ENCODE assay signal across 12 cellular contexts in the genomic region with DNA sequence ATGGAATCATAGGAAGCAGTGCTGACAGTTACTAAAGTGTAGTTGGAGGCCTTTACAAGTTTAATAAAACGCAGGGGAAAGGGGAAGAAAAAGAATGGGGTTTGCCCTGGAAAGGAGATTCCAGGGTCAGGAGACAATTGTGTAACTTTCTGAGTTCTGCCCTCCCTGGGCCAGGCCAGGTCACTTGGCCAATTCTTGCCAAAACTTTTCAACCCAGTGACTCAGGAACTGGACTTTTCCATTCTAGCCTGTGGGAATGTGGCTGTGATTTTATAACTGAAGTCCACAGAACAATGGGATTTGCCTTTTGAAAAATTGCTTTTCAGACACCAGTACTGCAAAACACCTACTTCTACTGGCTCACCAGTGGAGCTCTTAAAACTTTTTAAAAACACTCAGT.
DNase-seq lines count a peak whose midpoint lies in the region; ATAC-seq and TF ChIP-seq lines count a peak whose summit lies in the region.
"Had no signal": no experiment of that assay in that cellular context is flagged by ENCODE, and none has a peak within 500 bp of the region (broad histone marks: within the 10 kb centered on the region; RNA-seq: fewer than 3 reads in every experiment).

No MANE protein-coding gene starts in this region.

- CTCF ChIA-PET in activated CD4-positive, alpha-beta memory T cell treated with anti-CD3 and anti-CD28 coated beads, Interleukin-2, amount 10 ng/mL, durations not matched to agents 7 days and 5 days (lab: Charles Lee): no interaction called here

- no peaks in the 10 kb centered on the region for H3K27me3 Mint-ChIP-seq in mesothelial cell of epicardium (ENCODE audit: low read depth)
- peaks cover 3% of the 10 kb centered on the region for H3K27me3 Mint-ChIP-seq in activated CD4-positive, alpha-beta memory T cell treated with anti-CD3 and anti-CD28 coated beads, Interleukin-2, amount 10 ng/mL, durations not matched to agents 7 days and 5 days

- H3K27me3 ChIP-seq in gastroesophageal sphincter: no peaks in the 10 kb centered on the region

- no peaks in the 10 kb centered on the region for H3K9me3 Mint-ChIP-seq in mesothelial cell of epicardium
- H3K9me3 Mint-ChIP-seq in activated CD4-positive, alpha-beta memory T cell treated with anti-CD3 and anti-CD28 coated beads, Interleukin-2, amount 10 ng/mL, durations not matched to agents 7 days and 5 days: no peaks in the 10 kb centered on the region
- H3K9me3 Mint-ChIP-seq: central memory CD8-positive, alpha-beta T cell; natural killer cell treated with Interleukin-12 subunit alpha and Interleukin-12 subunit beta and Interleukin-15 and Interleukin-18, amount 100 ng/mL, for 72 hours had no signal

- 33% methylated on average over 1 of the region's 1 CpG; no CpG with 5 or more reads in 1 of the 2 donors for WGBS in gastroesophageal sphincter (ENCODE audit: low coverage in 1 of 2), 2 donors

- TF ChIP-seq CTCF in gastroesophageal sphincter (IDR thresholded peaks at IDR 0.05) (no peak), mesothelial cell of epicardium (IDR thresholded peaks at IDR 0.05; ENCODE audit: unreplicated experiment) (no peak)

- H3K36me3 ChIP-seq in gastroesophageal sphincter: no peaks in the 10 kb centered on the region

- no peak overlapping the region for H3K4me3 ChIP-seq in gastroesophageal sphincter

- H3K4me1 ChIP-seq in gastroesophageal sphincter: peaks cover 9 to 35% (median 15%) of the 10 kb centered on the region in 3 donors

- no peaks in the 10 kb centered on the region for H3K9me3 ChIP-seq in gastroesophageal sphincter

- DNase-seq in A172 (ENCODE audit: low spot score) (peak; percentile 34), RPMI7951 (ENCODE audit: low read depth) (peak; percentile 60), mesothelial cell of epicardium (ENCODE audit: low spot score in 2 of 2, unreplicated experiment in 2 of 2) (no peak), DMS 273 (lab: John Stamatoyannopoulos, UW; ENCODE audit: unreplicated experiment) (no peak)
- DNase-seq in activated CD4-positive, alpha-beta memory T cell treated with anti-CD3 and anti-CD28 coated beads, Interleukin-2, amount 10 ng/mL, durations not matched to agents 7 days and 5 days: no peak
- DNase-seq: NCI-H1417 treated with DMSO at 0.1 percent for 48 hours, NCI-H524 treated with DMSO at 0.1 percent for 48 hours had no signal

- peak overlapping the region; percentile 32 for H3K27ac Mint-ChIP-seq in mesothelial cell of epicardium
- H3K27ac Mint-ChIP-seq in activated CD4-positive, alpha-beta memory T cell treated with anti-CD3 and anti-CD28 coated beads, Interleukin-2, amount 10 ng/mL, durations not matched to agents 7 days and 5 days: no peak overlapping the region
- H3K27ac Mint-ChIP-seq: natural killer cell treated with Interleukin-12 subunit alpha and Interleukin-12 subunit beta and Interleukin-15 and Interleukin-18, amount 100 ng/mL, for 72 hours had no signal

- H3K4me3 Mint-ChIP-seq in mesothelial cell of epicardium: no peak overlapping the region
- no peak overlapping the region for H3K4me3 Mint-ChIP-seq in activated CD4-positive, alpha-beta memory T cell treated with anti-CD3 and anti-CD28 coated beads, Interleukin-2, amount 10 ng/mL, durations not matched to agents 7 days and 5 days
- H3K4me3 Mint-ChIP-seq: central memory CD8-positive, alpha-beta T cell; natural killer cell treated with Interleukin-12 subunit alpha and Interleukin-12 subunit beta and Interleukin-15 and Interleukin-18, amount 100 ng/mL, for 72 hours had no signal

- POLR2A ChIA-PET in activated CD4-positive, alpha-beta memory T cell treated with anti-CD3 and anti-CD28 coated beads, Interleukin-2, amount 10 ng/mL, durations not matched to agents 7 days and 5 days (lab: Charles Lee): no interaction called here

- H3K4me1 Mint-ChIP-seq in mesothelial cell of epicardium: peaks cover 60% of the 10 kb centered on the region
- H3K4me1 Mint-ChIP-seq in activated CD4-positive, alpha-beta memory T cell treated with anti-CD3 and anti-CD28 coated beads, Interleukin-2, amount 10 ng/mL, durations not matched to agents 7 days and 5 days: peaks cover 12% of the 10 kb centered on the region
- H3K4me1 Mint-ChIP-seq: central memory CD8-positive, alpha-beta T cell had no signal

- H3K27ac ChIP-seq in gastroesophageal sphincter: peak overlapping the region; percentile 37 to 59 (median 47)

- TF ChIP-seq EP300 in gastroesophageal sphincter (IDR thresholded peaks at IDR 0.05): no peak

- TF ChIP-seq POLR2A in gastroesophageal sphincter (IDR thresholded peaks at IDR 0.05): no peak

- peak; percentile 88 for ATAC-seq in gastroesophageal sphincter
- no peak for ATAC-seq in HG03025 (IDR thresholded peaks at IDR 0.05; ENCODE audit: low FRiP score, unreplicated experiment)
- ATAC-seq in HG03045 (IDR thresholded peaks at IDR 0.05; ENCODE audit: unreplicated experiment): no peak
- ATAC-seq: natural killer cell treated with Interleukin-12 subunit alpha and Interleukin-12 subunit beta and Interleukin-15 and Interleukin-18, amount 100 ng/mL, for 72 hours had no signal

- no peaks in the 10 kb centered on the region for H3K36me3 Mint-ChIP-seq in mesothelial cell of epicardium
- no peaks in the 10 kb centered on the region for H3K36me3 Mint-ChIP-seq in activated CD4-positive, alpha-beta memory T cell treated with anti-CD3 and anti-CD28 coated beads, Interleukin-2, amount 10 ng/mL, durations not matched to agents 7 days and 5 days (ENCODE audit: low read depth)
- H3K36me3 Mint-ChIP-seq: natural killer cell treated with Interleukin-12 subunit alpha and Interleukin-12 subunit beta and Interleukin-15 and Interleukin-18, amount 100 ng/mL, for 72 hours had no signal

Comparison
In these comparisons a context has a peak if more than half of its experiments do, and no peak if none do; other contexts are left out.
1. DNase-seq: peak in A172 (single experiment) and RPMI7951 (single experiment); none in mesothelial cell of epicardium (0 of 2), DMS 273 (single experiment) and activated CD4-positive, alpha-beta memory T cell treated with anti-CD3 and anti-CD28 coated beads, Interleukin-2, amount 10 ng/mL, durations not matched to agents 7 days and 5 days (single experiment).